29 cellular contexts compared by ENCODE assay signal in the genomic region with DNA sequence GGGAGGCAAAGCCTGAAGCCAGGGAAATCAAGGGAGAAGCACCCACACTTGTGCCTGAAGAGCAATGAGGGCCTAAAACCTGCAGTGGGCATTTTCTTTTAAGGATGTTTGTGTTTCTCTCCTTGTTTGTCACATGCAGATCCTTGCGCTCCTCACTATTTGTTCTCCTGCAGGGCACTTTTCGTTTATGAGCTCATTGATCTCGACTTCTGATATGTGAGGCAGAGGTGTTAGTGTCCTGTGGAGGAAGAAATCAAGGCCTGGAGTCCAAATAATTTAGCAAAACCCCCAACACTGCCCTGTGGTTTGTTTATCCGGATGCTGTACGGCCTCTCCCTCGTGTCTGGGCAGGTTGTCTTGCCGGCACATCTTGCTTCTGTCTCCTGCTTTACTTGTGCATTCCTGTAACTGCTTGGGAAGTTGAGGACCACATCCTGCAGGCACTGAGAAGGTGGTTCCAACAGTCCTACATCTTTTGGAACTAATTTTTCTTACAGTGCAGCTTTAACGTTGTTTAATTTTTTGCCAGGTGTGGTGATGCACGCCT. TPM values are rescaled to one million over a fixed set of nuclear protein-coding genes. Genes with fewer than 3 reads are reported as not detected.
A peak's percentile ranks its signal among the peaks of the same experiment; 100 is the strongest.
DNase-seq lines count a peak whose midpoint lies in the region; ATAC-seq and TF ChIP-seq lines count a peak whose summit lies in the region.
"Had no signal": no experiment of that assay in that cellular context is flagged by ENCODE, and none has a peak within 500 bp of the region (broad histone marks: within the 10 kb centered on the region; RNA-seq: fewer than 3 reads in every experiment).

No MANE protein-coding gene starts in this region.

- no peak overlapping the region for H2AFZ ChIP-seq in trophoblast cell (ENCODE audit: insufficient read depth, low read length, poor library complexity)

- intact Hi-C loops in CD8-positive, alpha-beta T cell (cut with DNase I, micrococcal nuclease) = no loop called here

- H3K27ac Mint-ChIP-seq in CD8-positive, alpha-beta T cell = peak overlapping the region; percentile 45
- peak overlapping the region; percentile 87 for H3K27ac Mint-ChIP-seq in T-helper 17 cell
- H3K27ac Mint-ChIP-seq in endothelial cell (ENCODE audit: unreplicated experiment) = peak overlapping the region; percentile 53
- H3K27ac Mint-ChIP-seq: activated CD4-positive, alpha-beta T cell treated with anti-CD3 and anti-CD28 coated beads for 36 hours; dendritic cell treated with granulocyte-macrophage colony-stimulating factor and Interleukin-4, amounts not matched to agents 40 ng/mL and 50 ng/mL, for 4 days had no signal

- no peak overlapping the region for H3K18ac ChIP-seq in trophoblast cell (ENCODE audit: low read length)

- H3K27ac ChIP-seq in CD8-positive, alpha-beta T cell (ENCODE audit: low read depth, low read length) = no peak overlapping the region
- no peak overlapping the region for H3K27ac ChIP-seq in trophoblast cell (ENCODE audit: low read depth, low read length)
- H3K27ac ChIP-seq: gastroesophageal sphincter, ovary, tibial nerve had no signal

- no peak for ATAC-seq in CD8-positive, alpha-beta T cell
- no peak for ATAC-seq in T-helper 17 cell
- ATAC-seq in SK-N-SH treated with all-trans-retinoic acid at 6 μM for 48 hours = no peak
- ATAC-seq: gastroesophageal sphincter, left cardiac atrium, PC-3 had no signal

- peaks cover 26% of the 10 kb centered on the region for H3K36me3 Mint-ChIP-seq in CD8-positive, alpha-beta T cell
- H3K36me3 Mint-ChIP-seq in T-helper 17 cell (ENCODE audit: low read depth) (no peaks in the 10 kb centered on the region), endothelial cell (ENCODE audit: low read depth, unreplicated experiment) (peaks cover 5% of the 10 kb centered on the region)

- H3K36me3 ChIP-seq in CD8-positive, alpha-beta T cell (ENCODE audit: insufficient read depth, low read length) = no peaks in the 10 kb centered on the region
- H3K36me3 ChIP-seq in trophoblast cell (ENCODE audit: control insufficient read depth in 1 of 2, insufficient read depth in 2 of 2, low read length in 2 of 2) = no peaks in the 10 kb centered on the region
- H3K36me3 ChIP-seq: gastroesophageal sphincter, ovary had no signal

- H3K4me2 ChIP-seq in trophoblast cell (ENCODE audit: low read length) = no peak overlapping the region

- H3K79me1 ChIP-seq in trophoblast cell (ENCODE audit: low read length) = no peaks in the 10 kb centered on the region

- H3K4ac ChIP-seq in trophoblast cell (ENCODE audit: low read depth, low read length) = peak overlapping the region; percentile 80

- peaks cover 81% of the 10 kb centered on the region for H3K4me1 Mint-ChIP-seq in CD8-positive, alpha-beta T cell (ENCODE audit: low read depth)
- H3K4me1 Mint-ChIP-seq in T-helper 17 cell = peaks cover 38% of the 10 kb centered on the region
- peaks cover 8% of the 10 kb centered on the region for H3K4me1 Mint-ChIP-seq in endothelial cell (ENCODE audit: unreplicated experiment)

- H3K27me3 ChIP-seq in CD8-positive, alpha-beta T cell (ENCODE audit: insufficient read depth, low read length) = no peaks in the 10 kb centered on the region
- no peaks in the 10 kb centered on the region for H3K27me3 ChIP-seq in trophoblast cell (ENCODE audit: insufficient read depth, low read length)
- H3K27me3 ChIP-seq: gastroesophageal sphincter, ovary, tibial nerve had no signal

- H3K9me3 ChIP-seq in CD8-positive, alpha-beta T cell (ENCODE audit: low read length) = no peaks in the 10 kb centered on the region
- H3K9me3 ChIP-seq in T-helper 17 cell (ENCODE audit: control insufficient read depth, low read length, poor library complexity, severe bottlenecking) = no peaks in the 10 kb centered on the region
- H3K9me3 ChIP-seq in trophoblast cell (ENCODE audit: insufficient read depth, low read depth, low read length) = no peaks in the 10 kb centered on the region
- H3K9me3 ChIP-seq: gastroesophageal sphincter, ovary, tibial nerve had no signal

- H3K4me3 ChIP-seq in CD8-positive, alpha-beta T cell (ENCODE audit: low read depth, low read length) = no peak overlapping the region
- no peak overlapping the region for H3K4me3 ChIP-seq in trophoblast cell (ENCODE audit: low read depth, low read length)
- H3K4me3 ChIP-seq: gastroesophageal sphincter, lung, ovary, tibial nerve had no signal

- no peak overlapping the region for H4K8ac ChIP-seq in trophoblast cell (ENCODE audit: low read depth, low read length)

- H3K23ac ChIP-seq in trophoblast cell (ENCODE audit: low read length) = no peak overlapping the region

- TF ChIP-seq CTCF in CD8-positive, alpha-beta T cell (IDR thresholded peaks at IDR 0.05) = no peak
- TF ChIP-seq CTCF in endothelial cell (IDR thresholded peaks at IDR 0.05; ENCODE audit: unreplicated experiment) = no peak

- H2AK5ac ChIP-seq in trophoblast cell (ENCODE audit: low read length) = no peak overlapping the region

- H3K9ac ChIP-seq in trophoblast cell (ENCODE audit: low read length) = no peak overlapping the region

- CTCF ChIA-PET in CD8-positive, alpha-beta T cell (lab: Charles Lee) = interaction anchor here (1.5 kb wide), 1 partner anchor 26 kb away, joined by 3 read pairs; no protein-coding TSS in a partner anchor

- WGBS in trophoblast cell (ENCODE audit: extremely low coverage, insufficient coverage, insufficient read length) = no CpG with 5 or more reads among the region's 9 CpGs

- H3K4me1 ChIP-seq in CD8-positive, alpha-beta T cell (ENCODE audit: insufficient read depth, low read length) = peaks cover 35% of the 10 kb centered on the region
- H3K4me1 ChIP-seq in trophoblast cell (ENCODE audit: control insufficient read depth in 1 of 2, insufficient read depth in 2 of 2, low read length in 2 of 2) = no peaks in the 10 kb centered on the region

- H3K9me3 Mint-ChIP-seq in CD8-positive, alpha-beta T cell = no peaks in the 10 kb centered on the region
- H3K9me3 Mint-ChIP-seq in endothelial cell (ENCODE audit: unreplicated experiment) = no peaks in the 10 kb centered on the region
- H3K9me3 Mint-ChIP-seq: dendritic cell treated with granulocyte-macrophage colony-stimulating factor and Interleukin-4, amounts not matched to agents 40 ng/mL and 50 ng/mL, for 4 days; HFFc6; nephron had no signal

- no peak overlapping the region for H2BK120ac ChIP-seq in trophoblast cell (ENCODE audit: insufficient read depth, low read length, poor library complexity)

- DNase-seq in CD8-positive, alpha-beta T cell = no peak
- no peak for DNase-seq in T-helper 17 cell
- no peak for DNase-seq in endothelial cell (ENCODE audit: low spot score)
- DNase-seq in trophoblast cell = no peak
- DNase-seq in NCI-H748 (lab: John Stamatoyannopoulos, UW; ENCODE audit: unreplicated experiment) = no peak
- no peak for DNase-seq in NCI-H1105 (lab: John Stamatoyannopoulos, UW)
- DNase-seq: activated CD4-positive, alpha-beta T cell treated with anti-CD3 and anti-CD28 coated beads for 36 hours; activated gamma-delta T cell treated with Interleukin-2 at 50 U/mL for 16 hours; DND-41; GF-D8; HFFc6; hippocampal formation; KG1; left cardiac atrium; MM.1S; NCI-H2029; NCI-H524 treated with DMSO at 0.1 percent for 48 hours; NK-92 treated with Interleukin-12 subunit alpha and Interleukin-12 subunit beta, amount 100 ng/mL, for 24 hours; ovary; PC-3; Right ventricle myocardium superior; stimulated activated CD4-positive, alpha-beta T cell treated with anti-CD3 and anti-CD28 coated beads, Interleukin-15, amount 100 ng/mL, for 24 hours; stimulated activated CD4-positive, alpha-beta T cell treated with anti-CD3 and anti-CD28 coated beads, Interleukin-4, amount 100 ng/mL, for 4 hours had no signal

- H3K14ac ChIP-seq in trophoblast cell (ENCODE audit: low read length) = no peak overlapping the region

- H3K4me3 Mint-ChIP-seq in CD8-positive, alpha-beta T cell = no peak overlapping the region
- H3K4me3 Mint-ChIP-seq in T-helper 17 cell = no peak overlapping the region
- H3K4me3 Mint-ChIP-seq in endothelial cell (ENCODE audit: unreplicated experiment) = no peak overlapping the region
- H3K4me3 Mint-ChIP-seq: activated CD4-positive, alpha-beta T cell treated with anti-CD3 and anti-CD28 coated beads for 36 hours; dendritic cell treated with granulocyte-macrophage colony-stimulating factor and Interleukin-4, amounts not matched to agents 40 ng/mL and 50 ng/mL, for 4 days; HFFc6; nephron had no signal

- POLR2A ChIA-PET in CD8-positive, alpha-beta T cell (lab: Charles Lee) = no interaction called here

- H3K79me2 ChIP-seq in trophoblast cell (ENCODE audit: control insufficient read depth, insufficient read depth, low read length, poor library complexity) = peaks cover 16% of the 10 kb centered on the region

- no peak overlapping the region for H4K12ac ChIP-seq in trophoblast cell (ENCODE audit: low read depth, low read length)

- no peak overlapping the region for H2BK12ac ChIP-seq in trophoblast cell (ENCODE audit: low read length)

- H2BK5ac ChIP-seq in trophoblast cell (ENCODE audit: low read depth, low read length, poor library complexity) = no peak overlapping the region

- no peak overlapping the region for H4K91ac ChIP-seq in trophoblast cell (ENCODE audit: low read depth, low read length)

- H3K27me3 Mint-ChIP-seq in CD8-positive, alpha-beta T cell (ENCODE audit: low read depth) = no peaks in the 10 kb centered on the region
- H3K27me3 Mint-ChIP-seq in T-helper 17 cell (no peaks in the 10 kb centered on the region), endothelial cell (ENCODE audit: unreplicated experiment) (peaks cover 2% of the 10 kb centered on the region)
- H3K27me3 Mint-ChIP-seq: activated CD4-positive, alpha-beta T cell treated with anti-CD3 and anti-CD28 coated beads for 36 hours; dendritic cell treated with granulocyte-macrophage colony-stimulating factor and Interleukin-4, amounts not matched to agents 40 ng/mL and 50 ng/mL, for 4 days had no signal

TF ChIP-seq in SK-N-SH treated with all-trans-retinoic acid at 6 μM for 48 hours, 23 proteins besides CTCF, POLR2A, EP300 and RAD21 (continues in another document):
- TF ChIP-seq SNAI2 (CRISPR knock-in tag; IDR thresholded peaks at IDR 0.05) (no peak), ARNTL (CRISPR knock-in tag; IDR thresholded peaks at IDR 0.05; ENCODE audit: borderline replicate concordance, low read depth) (no peak), CSDC2 (CRISPR knock-in tag; IDR thresholded peaks at IDR 0.05) (no peak)
- TF ChIP-seq, protein P1, sequence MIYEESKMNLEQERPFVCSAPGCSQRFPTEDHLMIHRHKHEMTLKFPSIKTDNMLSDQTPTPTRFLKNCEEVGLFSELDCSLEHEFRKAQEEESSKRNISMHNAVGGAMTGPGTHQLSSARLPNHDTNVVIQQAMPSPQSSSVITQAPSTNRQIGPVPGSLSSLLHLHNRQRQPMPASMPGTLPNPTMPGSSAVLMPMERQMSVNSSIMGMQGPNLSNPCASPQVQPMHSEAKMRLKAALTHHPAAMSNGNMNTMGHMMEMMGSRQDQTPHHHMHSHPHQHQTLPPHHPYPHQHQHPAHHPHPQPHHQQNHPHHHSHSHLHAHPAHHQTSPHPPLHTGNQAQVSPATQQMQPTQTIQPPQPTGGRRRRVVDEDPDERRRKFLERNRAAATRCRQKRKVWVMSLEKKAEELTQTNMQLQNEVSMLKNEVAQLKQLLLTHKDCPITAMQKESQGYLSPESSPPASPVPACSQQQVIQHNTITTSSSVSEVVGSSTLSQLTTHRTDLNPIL (CRISPR knock-in tag; IDR thresholded peaks at IDR 0.05; ENCODE audit: low read depth) = no peak

RNA-seq across cellular contexts. Expression of a gene that starts 13.7 kb away (rescaled TPM):
- 10 to 100 TPM; 25.3 to 28.8 TPM for total RNA-seq in CD8-positive, alpha-beta T cell
- 10 to 100 TPM; 48.0 to 51.7 TPM for total RNA-seq in T-helper 17 cell
- 54.2 TPM for total RNA-seq in endothelial cell (ENCODE audit: unreplicated experiment)
- polyA plus RNA-seq in trophoblast cell (2013) = 40.7 and 41.8 TPM in 2 replicates
